ENCODE assay signal across 17 cellular contexts in genomic region chr3:4949004-4949403, GRCh38. TPM values are rescaled to one million over a fixed set of nuclear protein-coding genes. Genes with fewer than 3 reads are reported as not detected.
DNase-seq lines count a peak whose midpoint lies in the region; ATAC-seq, FAIRE-seq and TF ChIP-seq lines count a peak whose summit lies in the region.
"Had no signal": no experiment of that assay in that cellular context is flagged by ENCODE, and none has a peak within 500 bp of the region (broad histone marks: within the 10 kb centered on the region; RNA-seq: fewer than 3 reads in every experiment).

No MANE protein-coding gene starts in this region.

- H3K4me2 ChIP-seq in HCT116 (ENCODE audit: low read length) (no peak overlapping the region), K562 (ENCODE audit: insufficient read depth, low read length) (no peak overlapping the region)
- H3K4me2 ChIP-seq: GM23338 had no signal

- TF ChIP-seq EP300 in K562 (IDR thresholded peaks at IDR 0.05; ENCODE audit: low read length) = no peak

- DNase-seq in breast epithelium (ENCODE audit: low spot score in 2 of 2) (no peak), MCF 10A (ENCODE audit: unreplicated experiment) (no peak), HCT116 (ENCODE audit: low read depth, low spot score) (no peak), K562 (ENCODE audit: extremely low read depth in 1 of 4, low spot score in 3 of 4) (no peak), ascending aorta (ENCODE audit: low spot score in 2 of 2) (no peak), NCI-H345 treated with DMSO at 0.1 percent for 48 hours (lab: John Stamatoyannopoulos, UW; ENCODE audit: unreplicated experiment) (no peak)
- DNase-seq in activated naive CD4-positive, alpha-beta T cell treated with Interleukin-2 at 50 U/mL for 16 hours = no peak
- DNase-seq: ACHN; CD4-positive, CD25-positive, alpha-beta regulatory T cell; DMS79; H9 had no signal

- no peaks in the 10 kb centered on the region for H3K9me3 ChIP-seq in breast epithelium
- no peaks in the 10 kb centered on the region for H3K9me3 ChIP-seq in HCT116 (ENCODE audit: control insufficient read depth in 1 of 2, insufficient read depth in 1 of 2, low read depth in 1 of 2, low read length in 2 of 2)
- H3K9me3 ChIP-seq in K562 (replicated peaks; ENCODE audit: control insufficient read depth, insufficient read depth, low read depth, low read length) = no peaks in the 10 kb centered on the region
- H3K9me3 ChIP-seq in subcutaneous abdominal adipose tissue (ENCODE audit: control insufficient read depth in 5 of 5, low read length in 5 of 5) = no peaks in the 10 kb centered on the region
- H3K9me3 ChIP-seq in ascending aorta = no peaks in the 10 kb centered on the region
- H3K9me3 ChIP-seq: BLaER1 treated with 17β-estradiol and CSF1 and Interleukin-3, amounts not matched to agents 10 nM and 100 nM had no signal

- H3K9ac ChIP-seq in HCT116 (ENCODE audit: low read length) = no peak overlapping the region
- no peak overlapping the region for H3K9ac ChIP-seq in K562 (ENCODE audit: insufficient read depth in 1 of 2, low read depth in 2 of 2, low read length in 2 of 2)
- H3K9ac ChIP-seq in subcutaneous abdominal adipose tissue (ENCODE audit: low read length in 5 of 5) = no peak overlapping the region
- H3K9ac ChIP-seq: BLaER1 treated with 17β-estradiol and CSF1 and Interleukin-3, amounts not matched to agents 10 nM and 100 nM had no signal

- H3K9me1 ChIP-seq in K562 (ENCODE audit: control insufficient read depth, insufficient read depth, low read length) = no peaks in the 10 kb centered on the region

- BruUV-seq in MCF 10A (replicated peaks; lab: Mats Ljungman, UMichigan) = no TSS peak
- no TSS peak for BruUV-seq in HCT116 (replicated peaks; lab: Mats Ljungman, UMichigan)
- BruUV-seq in K562 (replicated peaks; lab: Mats Ljungman, UMichigan) = no TSS peak

- H3K4me1 ChIP-seq in breast epithelium (no peaks in the 10 kb centered on the region), HCT116 (ENCODE audit: control insufficient read depth in 1 of 2, insufficient read depth in 2 of 2, low read length in 2 of 2) (no peaks in the 10 kb centered on the region), K562 (replicated peaks in 1 of 2; ENCODE audit: control insufficient read depth in 2 of 2, insufficient read depth in 2 of 2, low read length in 2 of 2) (no peaks in the 10 kb centered on the region), subcutaneous abdominal adipose tissue (ENCODE audit: control insufficient read depth in 5 of 5, insufficient read depth in 5 of 5, low read length in 5 of 5) (peaks cover 1 to 21% (median 18%) of the 10 kb centered on the region in 5 donors), ascending aorta (peaks cover 0 to 6% of the 10 kb centered on the region in 2 donors)

- no peak for TF ChIP-seq RAD21 in HCT116 (IDR thresholded peaks at IDR 0.05; ENCODE audit: low read depth)
- no peak for TF ChIP-seq RAD21 in K562 (CRISPR knock-in tag; conservative IDR thresholded peaks at IDR 0.05 in 1 of 2, IDR thresholded peaks at IDR 0.05 in 1 of 2)

- H3K36me3 ChIP-seq in breast epithelium = no peaks in the 10 kb centered on the region
- no peaks in the 10 kb centered on the region for H3K36me3 ChIP-seq in HCT116 (ENCODE audit: control insufficient read depth in 1 of 2, insufficient read depth in 2 of 2, low read length in 2 of 2)
- no peaks in the 10 kb centered on the region for H3K36me3 ChIP-seq in K562 (ENCODE audit: control insufficient read depth, insufficient read depth, low read length)
- no peaks in the 10 kb centered on the region for H3K36me3 ChIP-seq in subcutaneous abdominal adipose tissue (ENCODE audit: control insufficient read depth in 5 of 5, insufficient read depth in 5 of 5, low read length in 5 of 5)
- H3K36me3 ChIP-seq in ascending aorta = no peaks in the 10 kb centered on the region
- H3K36me3 ChIP-seq: BLaER1 treated with 17β-estradiol and CSF1 and Interleukin-3, amounts not matched to agents 10 nM and 100 nM had no signal

- TF ChIP-seq POLR2A in breast epithelium (IDR thresholded peaks at IDR 0.05) (no peak), HCT116 (IDR thresholded peaks at IDR 0.05; ENCODE audit: borderline replicate concordance, extremely low read depth, insufficient read depth, insufficient read length) (no peak), K562 (conservative IDR thresholded peaks at IDR 0.05) (no peak)

- no peak overlapping the region for H3K4me3 Mint-ChIP-seq in MCF 10A (ENCODE audit: unreplicated experiment)
- H3K4me3 Mint-ChIP-seq: CD4-positive, CD25-positive, alpha-beta regulatory T cell; GM23338; H9 had no signal

- in situ Hi-C loops in K562 (cut with MboI) = no loop called here

- H2AFZ ChIP-seq in HCT116 (ENCODE audit: low read depth, low read length, poor library complexity, severe bottlenecking) (no peak overlapping the region), K562 (ENCODE audit: low read depth, low read length) (no peak overlapping the region)
- H2AFZ ChIP-seq: GM23338 had no signal

- POLR2A ChIA-PET in MCF 10A (lab: Yijun Ruan, JAX) = interaction anchor here (0.9 to 1.2 kb wide), 3 partner anchors 11 to 228 kb away, joined by 3 to 4 read pairs (median 4); no protein-coding TSS in a partner anchor
- POLR2A ChIA-PET in HCT116 (lab: Charles Lee) = no interaction called here
- POLR2A ChIA-PET in K562 (lab: Yijun Ruan, JAX) = interaction anchor here (0.6 to 1.1 kb wide), 3 partner anchors 9 to 163 kb away, joined by 3 read pairs; no protein-coding TSS in a partner anchor

- 96% methylated on average over 2 of the region's 2 CpGs for WGBS in K562 (ENCODE audit: insufficient coverage, low coverage, missing lambda C conversion rate)

- H4K20me1 ChIP-seq in HCT116 (ENCODE audit: insufficient read depth) (no peaks in the 10 kb centered on the region), K562 (replicated peaks; ENCODE audit: control insufficient read depth, insufficient read depth, low read length) (no peaks in the 10 kb centered on the region)
- H4K20me1 ChIP-seq: BLaER1 treated with 17β-estradiol and CSF1 and Interleukin-3, amounts not matched to agents 10 nM and 100 nM had no signal

- H3K9me2 ChIP-seq in HCT116 (ENCODE audit: insufficient read depth) = no peaks in the 10 kb centered on the region

- TF ChIP-seq CTCF in breast epithelium (IDR thresholded peaks at IDR 0.05) (no peak), MCF 10A (IDR thresholded peaks at IDR 0.05; ENCODE audit: unreplicated experiment) (no peak), HCT116 (IDR thresholded peaks at IDR 0.05 in 2 of 3, conservative IDR thresholded peaks at IDR 0.05 in 1 of 3; ENCODE audit: borderline replicate concordance in 1 of 3, insufficient read depth in 1 of 3, low read depth in 2 of 3, low read length in 2 of 3) (no peak), K562 (IDR thresholded peaks at IDR 0.05 in 2 of 3, conservative IDR thresholded peaks at IDR 0.05 in 1 of 3; ENCODE audit: insufficient read depth in 2 of 3, low read depth in 1 of 3, low read length in 3 of 3) (no peak), ascending aorta (IDR thresholded peaks at IDR 0.05) (no peak)

- no peak for FAIRE-seq in K562 (lab: Jason Lieb, UNC)
- FAIRE-seq: GM12878, GM18507 had no signal

- H3K4me3 ChIP-seq in breast epithelium (no peak overlapping the region), HCT116 (replicated peaks in 1 of 2; ENCODE audit: low read depth in 1 of 2, low read length in 2 of 2) (no peak overlapping the region), K562 (no peak overlapping the region), subcutaneous abdominal adipose tissue (ENCODE audit: low read depth in 1 of 5, low read length in 5 of 5) (no peak overlapping the region), ascending aorta (no peak overlapping the region)
- H3K4me3 ChIP-seq: BLaER1 treated with 17β-estradiol and CSF1 and Interleukin-3, amounts not matched to agents 10 nM and 100 nM; GM12878; GM23338 had no signal

- no peaks in the 10 kb centered on the region for H3K36me3 Mint-ChIP-seq in MCF 10A (ENCODE audit: insufficient read depth, unreplicated experiment)
- H3K36me3 Mint-ChIP-seq: CD4-positive, CD25-positive, alpha-beta regulatory T cell had no signal

- no peaks in the 10 kb centered on the region for H3K9me3 Mint-ChIP-seq in MCF 10A (ENCODE audit: unreplicated experiment)
- H3K9me3 Mint-ChIP-seq: GM23338, H9 had no signal

- no peaks in the 10 kb centered on the region for H3K27me3 Mint-ChIP-seq in MCF 10A (ENCODE audit: insufficient read depth, unreplicated experiment)

- H3K27ac Mint-ChIP-seq in MCF 10A (ENCODE audit: low read depth, unreplicated experiment) = no peak overlapping the region
- H3K27ac Mint-ChIP-seq: GM23338, H9 had no signal

- CTCF ChIA-PET in MCF 10A (lab: Yijun Ruan, JAX) = interaction anchor here (0.6 to 1.1 kb wide), 7 partner anchors 9 to 1384 kb away, joined by 3 to 7 read pairs (median 3); no protein-coding TSS in a partner anchor
- CTCF ChIA-PET in HCT116 (lab: Charles Lee) = interaction anchor here (0.6 to 1.3 kb wide), 2 partner anchors 8 to 27 kb away, joined by 3 to 5 read pairs; no protein-coding TSS in a partner anchor
- CTCF ChIA-PET in K562 (lab: Yijun Ruan, JAX; ENCODE audit: low intra/inter-chr PET ratio) = no interaction called here

- peak overlapping the region; percentile 23 to 73 for H3K27ac ChIP-seq in breast epithelium
- no peak overlapping the region for H3K27ac ChIP-seq in HCT116 (ENCODE audit: low read depth, low read length)
- H3K27ac ChIP-seq in K562 (ENCODE audit: extremely low read depth, low read depth, low read length) = no peak overlapping the region
- H3K27ac ChIP-seq in subcutaneous abdominal adipose tissue (ENCODE audit: low read depth, low read length) = peak overlapping the region; percentile 48
- H3K27ac ChIP-seq in ascending aorta = no peak overlapping the region
- H3K27ac ChIP-seq: 22Rv1 had no signal

- no peaks in the 10 kb centered on the region for H3K79me2 ChIP-seq in HCT116 (ENCODE audit: insufficient read depth, low read length)
- H3K79me2 ChIP-seq in K562 (ENCODE audit: control insufficient read depth, insufficient read depth, low read length) = no peaks in the 10 kb centered on the region

- H3K27me3 ChIP-seq in breast epithelium (no peaks in the 10 kb centered on the region), HCT116 (ENCODE audit: insufficient read depth, low read length) (no peaks in the 10 kb centered on the region), K562 (ENCODE audit: control insufficient read depth in 2 of 2, insufficient read depth in 2 of 2, low read length in 2 of 2) (no peaks in the 10 kb centered on the region), subcutaneous abdominal adipose tissue (ENCODE audit: control insufficient read depth in 5 of 5, insufficient read depth in 4 of 5, low read length in 5 of 5) (no peaks in the 10 kb centered on the region), ascending aorta (no peaks in the 10 kb centered on the region)
- H3K27me3 ChIP-seq: BLaER1 treated with 17β-estradiol and CSF1 and Interleukin-3, amounts not matched to agents 10 nM and 100 nM had no signal

- RAD21 ChIA-PET in HCT116 (lab: Charles Lee; ENCODE audit: low non-redundant PET in 1 of 2, low total read pairs in 2 of 2, uncharacterized antibody in 2 of 2, unreplicated experiment in 2 of 2) = no interaction called here

- H3K4me1 Mint-ChIP-seq in MCF 10A (ENCODE audit: insufficient read depth, unreplicated experiment) = no peaks in the 10 kb centered on the region

- intact Hi-C loops in breast epithelium (cut with DNase I; ENCODE audit: low total_unique reads) (no loop called here), MCF 10A (cut with micrococcal nuclease) (no loop called here), HCT116 (cut with micrococcal nuclease) (no loop called here), K562 (cut with micrococcal nuclease) (no loop called here), ascending aorta (cut with DNase I) (no loop called here)

- ATAC-seq in HCT116 (no peak), K562 (no peak)
- ATAC-seq: GM12878, GM23338 had no signal

RNA-seq across cellular contexts. Expression of gene BHLHE40, which starts 30.2 kb away (rescaled TPM):
- 100 to 1,000 TPM in 2 of 3 donors, 10 to 100 TPM in 1; 13.8 to 177 (median 135) TPM for total RNA-seq in breast epithelium
- 16.8 and 27.9 TPM in 2 replicates for total RNA-seq in MCF 10A (2022)
- total RNA-seq in HCT116 (2021; ENCODE audit: unreplicated experiment) = 81.6 TPM
- polyA plus RNA-seq in HCT116 (2012) = 129 and 166 TPM in 2 replicates
- total RNA-seq in K562 (2011; cell fraction: chromatin; rRNA removed; ENCODE audit: low replicate concordance) = 81.5 and 114 TPM in 2 replicates
- total RNA-seq in K562 (2011; cell fraction: nucleolus; rRNA removed) = 100 and 103 TPM in 2 replicates
- total RNA-seq in K562 (2011; cell fraction: nucleoplasm; rRNA removed) = 92.4 and 99.8 TPM in 2 replicates
- 38.7 and 44.5 TPM in 2 replicates for total RNA-seq in K562 (2014; rRNA removed)
- total RNA-seq in K562 (2014; rRNA removed; fragmentation: Illumina TruSeq; extraction: Trizol) = 19.4 and 20.6 TPM in 2 replicates
- 27.7 and 27.8 TPM in 2 replicates for total RNA-seq in K562 (2015; rRNA removed; fragmentation: Illumina TruSeq; extraction: Trizol)
- total RNA-seq in K562 (2021) = 47.5 and 51.8 TPM in 2 replicates
- 83.9 and 105 TPM in 2 replicates for polyA plus RNA-seq in K562 (2011; rRNA removed)
- polyA plus RNA-seq in K562 (2011; cell fraction: cytosol; rRNA removed) = 72.3 and 73.7 TPM in 2 replicates
- 144 and 202 TPM in 2 replicates for polyA plus RNA-seq in K562 (2011; cell fraction: nucleus; rRNA removed)
- 98.8 and 122 TPM in 2 replicates for polyA plus RNA-seq in K562 (2012)
- 49.6 and 57.8 TPM in 2 replicates for polyA plus RNA-seq in K562 (2014; fragmentation: Illumina TruSeq; extraction: Trizol)
- polyA plus RNA-seq in K562 (2014; fragmentation: Nextera tagmentation; extraction: Ambion mirVana) = 10 to 100 TPM; 12.0 to 24.3 TPM
- 30.9 and 31.4 TPM in 2 replicates for polyA plus RNA-seq in K562 (2014; rRNA removed)
- 76.2 and 78.0 TPM in 2 replicates for polyA minus RNA-seq in K562 (2011; rRNA and poly(A)+ RNA removed)
- 70.7 and 90.6 TPM in 2 replicates for polyA minus RNA-seq in K562 (2011; cell fraction: cytosol; rRNA and poly(A)+ RNA removed)
- 122 and 139 TPM in 2 replicates for polyA minus RNA-seq in K562 (2011; cell fraction: nucleus; rRNA and poly(A)+ RNA removed)
- 52.2 TPM for total RNA-seq in ascending aorta

Comparison
In these comparisons a context has a peak if more than half of its experiments do, and no peak if none do; other contexts are left out.
1. H3K27ac ChIP-seq: peak in breast epithelium (2 of 2) and subcutaneous abdominal adipose tissue (single experiment); none in HCT116 (single experiment), K562 (single experiment) and ascending aorta (0 of 2).